In genomic region chr18:37495354-37495753, GRCh38 we compare ENCODE assay signal across 10 cellular contexts.
"Had no signal": no experiment of that assay in that cellular context is flagged by ENCODE, and none has a peak within 500 bp of the region (broad histone marks: within the 10 kb centered on the region; RNA-seq: fewer than 3 reads in every experiment).

No MANE protein-coding gene starts in this region.

- H3K36me3 Mint-ChIP-seq: IgD-negative memory B cell had no signal

- H3K4me2 ChIP-seq: KMS-11 had no signal

- H3K36me3 ChIP-seq: HAP-1 had no signal

- H3K9ac ChIP-seq: GM23248, KMS-11 had no signal

- DNase-seq: GM23248, GOT3, HFFc6, KBM-7 had no signal

- H3K27ac ChIP-seq: GM23248, HL-60, KMS-11 had no signal

- H3K27ac Mint-ChIP-seq: HFFc6, IgD-negative memory B cell had no signal

- H3K9me3 Mint-ChIP-seq: HFFc6, IgD-negative memory B cell had no signal

- H2AFZ ChIP-seq: GM23248 had no signal

- H3K4me1 ChIP-seq: HAP-1 had no signal

- H3K9me3 ChIP-seq: HAP-1 had no signal

- H3K4me3 ChIP-seq: GM23248, HAP-1 had no signal

- H3K4me3 Mint-ChIP-seq: HFFc6, IgD-negative memory B cell had no signal

- FAIRE-seq: H54, HepG2 had no signal
